In the genomic region with DNA sequence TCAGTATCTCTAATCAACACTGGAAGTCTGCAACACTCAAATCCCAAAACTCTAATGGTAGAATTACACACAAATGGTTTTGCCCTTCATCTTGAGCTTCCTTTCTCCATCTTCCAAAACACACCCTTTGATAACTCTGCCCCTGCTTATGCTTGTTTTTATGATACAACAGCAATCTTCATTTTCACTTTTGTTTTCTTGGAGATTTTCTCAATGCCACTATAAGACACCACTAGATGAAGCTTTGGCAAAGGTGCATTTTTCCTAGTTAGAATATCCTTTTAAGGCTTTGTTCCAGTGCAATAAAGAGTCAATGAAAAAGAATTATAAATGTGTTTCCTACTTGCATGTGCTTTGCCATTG, we compare ENCODE assay signal across 33 cellular contexts.
DNase-seq lines count a peak whose midpoint lies in the region; ATAC-seq, FAIRE-seq and TF ChIP-seq lines count a peak whose summit lies in the region.
"Had no signal": no experiment of that assay in that cellular context is flagged by ENCODE, and none has a peak within 500 bp of the region (broad histone marks: within the 10 kb centered on the region; RNA-seq: fewer than 3 reads in every experiment).

No MANE protein-coding gene starts in this region.

- in situ Hi-C loops in ACHN (cut with HindIII; ENCODE audit: low pct_ligation_motif_present, low pct_unique_long_range_greater_than_20kb, low sequenced_read_pairs), result no loop called here

- H3K27ac ChIP-seq in ovary, result no peak overlapping the region
- H3K27ac ChIP-seq: C4-2B, esophagus squamous epithelium, PC-9, right atrium auricular region, stomach, thyroid gland had no signal

- FAIRE-seq in RCC 7860 (lab: Jason Lieb, UNC), result no peak
- FAIRE-seq: endometrium, frontal cortex, HepG2 had no signal

- H3K4me3 ChIP-seq in ovary, result no peak overlapping the region
- H3K4me3 ChIP-seq: esophagus squamous epithelium, PC-9, right atrium auricular region, smooth muscle cell, stomach, thyroid gland had no signal

- H3K9me3 ChIP-seq in ovary, result no peaks in the 10 kb centered on the region
- H3K9me3 ChIP-seq: Caco-2, esophagus squamous epithelium, right atrium auricular region, stomach, thyroid gland had no signal

- no peaks in the 10 kb centered on the region for H3K27me3 ChIP-seq in ovary
- H3K27me3 ChIP-seq: esophagus squamous epithelium, right atrium auricular region, stomach, thyroid gland had no signal

- peak; percentile 52 for DNase-seq in OCI-M1 (lab: John Stamatoyannopoulos, UW)
- DNase-seq in islet precursor cell, result no peak
- DNase-seq in ACHN, result no peak
- DNase-seq in RCC 7860 (ENCODE audit: low spot score), result no peak
- no peak for DNase-seq in ovary
- DNase-seq: activated gamma-delta T cell treated with Interleukin-2 at 50 U/mL for 16 hours; Caco-2; dermis blood vessel endothelial cell; DMS79 treated with DMSO at 0.1 percent for 48 hours; esophagus squamous epithelium; GF-D8; Karpas-422; left cardiac atrium; mammary epithelial cell; MV-4-11; NCI-H146; NCI-H2107; NK-92 treated with Interleukin-12 subunit alpha and Interleukin-12 subunit beta, amount 100 ng/mL, for 24 hours; PC-9; Right ventricle myocardium superior; stimulated activated CD4-positive, alpha-beta T cell treated with anti-CD3 and anti-CD28 coated beads, Interleukin-1b, Interleukin-23, amount 100 ng/mL, for 48 hours; stomach; T-helper 2 cell; thyroid gland had no signal

- no peaks in the 10 kb centered on the region for H3K36me3 ChIP-seq in ovary
- H3K36me3 ChIP-seq: esophagus squamous epithelium, right atrium auricular region, stomach, thyroid gland had no signal

- intact Hi-C loops in ovary (cut with DNase I), result no loop called here

- no peaks in the 10 kb centered on the region for H3K4me1 ChIP-seq in ovary (ENCODE audit: insufficient read depth)
- H3K4me1 ChIP-seq: Caco-2, esophagus squamous epithelium, right atrium auricular region, stomach, thyroid gland had no signal

- TF ChIP-seq CTCF in ovary (IDR thresholded peaks at IDR 0.05), result no peak

- ATAC-seq in GM18907 (IDR thresholded peaks at IDR 0.05; ENCODE audit: unreplicated experiment), result peak; percentile 35
- peak; percentile 26 for ATAC-seq in GM21360 (IDR thresholded peaks at IDR 0.05; ENCODE audit: unreplicated experiment)
- peak; percentile 48 for ATAC-seq in HG03025 (IDR thresholded peaks at IDR 0.05; ENCODE audit: low FRiP score, unreplicated experiment)
- ATAC-seq: HepG2, left cardiac atrium had no signal

- no peak for TF ChIP-seq EP300 in ovary (IDR thresholded peaks at IDR 0.05)

- no peak for TF ChIP-seq POLR2A in ovary (IDR thresholded peaks at IDR 0.05)
